In genomic region chr2:159497857-159498256, GRCh38 we compare ENCODE assay signal across 10 cellular contexts.
DNase-seq lines count a peak whose midpoint lies in the region; ATAC-seq, FAIRE-seq and TF ChIP-seq lines count a peak whose summit lies in the region.
"Had no signal": no experiment of that assay in that cellular context is flagged by ENCODE, and none has a peak within 500 bp of the region (broad histone marks: within the 10 kb centered on the region; RNA-seq: fewer than 3 reads in every experiment).

No MANE protein-coding gene starts in this region.

- H3K4me1 Mint-ChIP-seq in natural killer cell (peaks cover 7 to 22% of the 10 kb centered on the region in 2 donors), nephron progenitor cell (no peaks in the 10 kb centered on the region)

- H3K36me3 Mint-ChIP-seq in natural killer cell (no peaks in the 10 kb centered on the region), nephron progenitor cell (ENCODE audit: low read depth) (peaks cover 53% of the 10 kb centered on the region)

- intact Hi-C loops in natural killer cell (cut with micrococcal nuclease), result no loop called here

- no peak overlapping the region for H3K4me3 ChIP-seq in bronchial epithelial cell (ENCODE audit: low read depth, low read length)
- H3K4me3 ChIP-seq: right lobe of liver had no signal

- H3K27me3 Mint-ChIP-seq in natural killer cell (ENCODE audit: low read depth in 2 of 2), result no peaks in the 10 kb centered on the region
- no peaks in the 10 kb centered on the region for H3K27me3 Mint-ChIP-seq in nephron progenitor cell (ENCODE audit: low read depth, poor library complexity)

- H3K4me3 Mint-ChIP-seq in natural killer cell, result no peak overlapping the region
- no peak overlapping the region for H3K4me3 Mint-ChIP-seq in nephron progenitor cell

- no peaks in the 10 kb centered on the region for H3K27me3 ChIP-seq in bronchial epithelial cell (ENCODE audit: control insufficient read depth, insufficient read depth, low read length)
- H3K27me3 ChIP-seq: right lobe of liver had no signal

- DNase-seq in COR-L47 (lab: John Stamatoyannopoulos, UW), result peak; percentile 22
- DNase-seq in NCI-H146 treated with DMSO at 0.1 percent for 48 hours (lab: John Stamatoyannopoulos, UW; ENCODE audit: unreplicated experiment), result peak; percentile 58
- peak; percentile 77 for DNase-seq in bronchial epithelial cell (ENCODE audit: low read depth)
- no peak for DNase-seq in natural killer cell
- DNase-seq in nephron progenitor cell, result no peak
- no peak for DNase-seq in NCI-H2196 treated with DMSO at 0.1 percent for 48 hours (lab: John Stamatoyannopoulos, UW; ENCODE audit: unreplicated experiment)
- DNase-seq in NCI-H446 (lab: John Stamatoyannopoulos, UW), result no peak
- DNase-seq in activated CD4-positive, CD25-positive, alpha-beta regulatory T cell treated with anti-CD3 and anti-CD28 coated beads, Interleukin-2, amount 50 U/mL, for 72 hours, result no peak
- DNase-seq: right lobe of liver had no signal

- TF ChIP-seq CTCF in bronchial epithelial cell (IDR thresholded peaks at IDR 0.05; ENCODE audit: insufficient read depth, low read length, severe bottlenecking), result no peak
- TF ChIP-seq CTCF in natural killer cell (IDR thresholded peaks at IDR 0.05), result no peak
- no peak for TF ChIP-seq CTCF in nephron progenitor cell (IDR thresholded peaks at IDR 0.05)

- peak overlapping the region; percentile 10 to 47 for H3K27ac Mint-ChIP-seq in natural killer cell
- H3K27ac Mint-ChIP-seq in nephron progenitor cell, result no peak overlapping the region

- H3K9me3 Mint-ChIP-seq in natural killer cell (no peaks in the 10 kb centered on the region), nephron progenitor cell (peaks cover 36% of the 10 kb centered on the region)

- FAIRE-seq in bronchial epithelial cell (lab: Jason Lieb, UNC), result no peak
- FAIRE-seq: D721Med had no signal

- H3K36me3 ChIP-seq in bronchial epithelial cell (ENCODE audit: control insufficient read depth, insufficient read depth, low read length), result no peaks in the 10 kb centered on the region
- H3K36me3 ChIP-seq: right lobe of liver had no signal

- ATAC-seq in natural killer cell, result no peak

Comparison
In these comparisons a context has a peak if more than half of its experiments do, and no peak if none do; other contexts are left out.
1. DNase-seq: peak in COR-L47 (single experiment), NCI-H146 treated with DMSO at 0.1 percent for 48 hours (single experiment) and bronchial epithelial cell (single experiment); none in natural killer cell (single experiment), nephron progenitor cell (single experiment), NCI-H2196 treated with DMSO at 0.1 percent for 48 hours (single experiment), NCI-H446 (0 of 2) and activated CD4-positive, CD25-positive, alpha-beta regulatory T cell treated with anti-CD3 and anti-CD28 coated beads, Interleukin-2, amount 50 U/mL, for 72 hours (single experiment).